ENCODE assay signal across 19 cellular contexts in the genomic region with DNA sequence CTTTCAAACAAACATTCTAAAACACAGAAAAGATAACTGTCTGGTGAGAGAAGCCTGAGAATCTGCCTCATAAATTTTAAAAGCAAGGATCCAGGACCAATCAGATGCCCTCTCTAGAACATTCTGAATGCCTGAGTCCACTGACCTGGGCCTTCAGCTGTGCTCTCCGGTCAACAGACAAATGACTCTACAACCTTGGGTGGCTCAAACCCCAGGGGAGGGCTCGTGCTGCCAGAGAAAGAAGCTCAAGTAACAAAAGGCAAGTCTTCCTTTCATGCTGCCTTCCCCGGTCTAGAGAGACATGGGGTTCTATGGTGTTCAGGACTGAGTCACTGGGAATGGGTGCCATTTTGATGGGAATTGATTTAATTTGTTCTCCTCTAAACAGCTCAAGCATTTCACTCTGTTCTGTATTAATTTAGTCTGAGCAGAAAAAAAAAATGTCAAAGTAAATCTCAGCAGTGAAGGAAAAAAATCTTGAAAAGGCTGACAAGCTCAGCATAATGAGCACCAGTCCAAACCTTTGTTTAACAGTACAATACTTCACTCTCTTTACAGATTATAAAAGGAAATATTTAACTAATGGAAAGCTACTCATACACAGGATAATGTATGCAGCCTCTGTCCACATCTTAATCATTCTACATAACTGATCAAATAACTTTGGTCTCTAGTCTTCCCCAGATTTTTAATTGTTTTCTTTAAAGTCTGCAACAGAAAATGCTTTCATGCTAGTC.
DNase-seq lines count a peak whose midpoint lies in the region; ATAC-seq and TF ChIP-seq lines count a peak whose summit lies in the region.
"Had no signal": no experiment of that assay in that cellular context is flagged by ENCODE, and none has a peak within 500 bp of the region (broad histone marks: within the 10 kb centered on the region; RNA-seq: fewer than 3 reads in every experiment).

No MANE protein-coding gene starts in this region.

- H3K79me2 ChIP-seq in ACC112 (ENCODE audit: control insufficient read depth, insufficient read depth, low read length, unreplicated experiment): peaks cover 32% of the 10 kb centered on the region
- peaks cover 6% of the 10 kb centered on the region for H3K79me2 ChIP-seq in hepatocyte
- H3K79me2 ChIP-seq in osteoblast (ENCODE audit: insufficient read depth, low read length): peaks cover 14% of the 10 kb centered on the region
- H3K79me2 ChIP-seq in mammary epithelial cell (ENCODE audit: insufficient read depth, low read length): no peaks in the 10 kb centered on the region

- ATAC-seq in GM18502 (IDR thresholded peaks at IDR 0.05; ENCODE audit: poor library complexity, unreplicated experiment): no peak
- ATAC-seq: activated CD4-positive, CD25-positive, alpha-beta regulatory T cell treated with anti-CD3 and anti-CD28 coated beads, Interleukin-2, amount 50 U/mL, for 24 hours; activated CD8-positive, alpha-beta T cell treated with anti-CD3 and anti-CD28 coated beads for 36 hours; activated naive CD8-positive, alpha-beta T cell treated with anti-CD3 and anti-CD28 coated beads, Interleukin-2, amount 50 U/mL, for 24 hours; left lung had no signal

- H3K4me1 ChIP-seq in ACC112 (ENCODE audit: control insufficient read depth, insufficient read depth, low read length, unreplicated experiment): peaks cover 53% of the 10 kb centered on the region
- no peaks in the 10 kb centered on the region for H3K4me1 ChIP-seq in SJCRH30
- H3K4me1 ChIP-seq in hepatocyte (ENCODE audit: insufficient read depth): peaks cover 44% of the 10 kb centered on the region
- H3K4me1 ChIP-seq in osteoblast (ENCODE audit: insufficient read depth, low read length): peaks cover 39% of the 10 kb centered on the region
- peaks cover 7% of the 10 kb centered on the region for H3K4me1 ChIP-seq in mammary epithelial cell (ENCODE audit: insufficient read depth, low read length)

- in situ Hi-C loops in mammary epithelial cell (cut with MboI; ENCODE audit: low sequenced_read_pairs in 2 of 2): no loop called here

- no peaks in the 10 kb centered on the region; the same call in 1 of the 2 replicates for H3K9me3 ChIP-seq in SJCRH30 (replicated peaks)
- no peaks in the 10 kb centered on the region for H3K9me3 ChIP-seq in hepatocyte (ENCODE audit: low read depth)
- H3K9me3 ChIP-seq in osteoblast (ENCODE audit: low read depth, low read length): no peaks in the 10 kb centered on the region
- no peaks in the 10 kb centered on the region for H3K9me3 ChIP-seq in mammary epithelial cell (replicated peaks; ENCODE audit: insufficient read depth, low read length)
- H3K9me3 ChIP-seq: left lung had no signal

- H3K27ac ChIP-seq in ACC112 (ENCODE audit: low read depth, low read length) (peak overlapping the region; percentile 19; the same call in 1 of the 2 replicates), SJCRH30 (no peak overlapping the region), hepatocyte (peak overlapping the region; percentile 94), osteoblast (ENCODE audit: low read depth, low read length) (peak overlapping the region; percentile 88), mammary epithelial cell (ENCODE audit: insufficient read depth, low read depth, low read length) (no peak overlapping the region)
- H3K27ac ChIP-seq: C4-2B, left lung had no signal

- 67% methylated on average over 3 of the region's 3 CpGs for WGBS in hepatocyte (ENCODE audit: low lambda C conversion rate, missing lambda C conversion rate)
- 100% methylated on average over 3 of the region's 3 CpGs for WGBS in mammary epithelial cell (ENCODE audit: low coverage, missing lambda C conversion rate)

- intact Hi-C loops in mammary epithelial cell (cut with micrococcal nuclease): no loop called here

- dilution Hi-C loops in mammary epithelial cell (cut with HindIII; ENCODE audit: low sequenced_read_pairs): no loop called here

- CTCF ChIA-PET in mammary epithelial cell (lab: Charles Lee; ENCODE audit: low non-redundant PET): no interaction called here

- H3K4me2 ChIP-seq in hepatocyte (peak overlapping the region; percentile 18), osteoblast (ENCODE audit: insufficient read depth, low read length) (no peak overlapping the region), mammary epithelial cell (ENCODE audit: insufficient read depth, low read depth, low read length) (no peak overlapping the region)

- H2AFZ ChIP-seq in ACC112 (ENCODE audit: low read length, unreplicated experiment) (peak overlapping the region; percentile 4), hepatocyte (no peak overlapping the region), osteoblast (ENCODE audit: low read length) (no peak overlapping the region), mammary epithelial cell (ENCODE audit: low read depth, low read length) (no peak overlapping the region)

- H4K20me1 ChIP-seq in hepatocyte (ENCODE audit: insufficient read depth, poor library complexity, severe bottlenecking) (no peaks in the 10 kb centered on the region), osteoblast (ENCODE audit: insufficient read depth, low read length) (no peaks in the 10 kb centered on the region), mammary epithelial cell (ENCODE audit: insufficient read depth, low read length) (no peaks in the 10 kb centered on the region)

- no peaks in the 10 kb centered on the region for H3K36me3 ChIP-seq in ACC112 (ENCODE audit: insufficient read depth, low read length)
- H3K36me3 ChIP-seq in SJCRH30: no peaks in the 10 kb centered on the region; the same call in 1 of the 2 replicates
- no peaks in the 10 kb centered on the region for H3K36me3 ChIP-seq in hepatocyte (replicated peaks; ENCODE audit: insufficient read depth, low read depth)
- H3K36me3 ChIP-seq in osteoblast (ENCODE audit: insufficient read depth, low read length): no peaks in the 10 kb centered on the region
- H3K36me3 ChIP-seq in mammary epithelial cell (ENCODE audit: insufficient read depth, low read length): no peaks in the 10 kb centered on the region
- H3K36me3 ChIP-seq: left lung had no signal

- no peak for TF ChIP-seq CTCF in hepatocyte (IDR thresholded peaks at IDR 0.05; ENCODE audit: poor library complexity)
- no peak for TF ChIP-seq CTCF in osteoblast (IDR thresholded peaks at IDR 0.05; ENCODE audit: extremely low read depth, low read depth, low read length)
- TF ChIP-seq CTCF in mammary epithelial cell (conservative IDR thresholded peaks at IDR 0.05 in 1 of 2, IDR thresholded peaks at IDR 0.05 in 1 of 2; ENCODE audit: extremely low read depth in 1 of 2, insufficient read depth in 1 of 2, low read depth in 1 of 2, low read length in 2 of 2): no peak

- no peak overlapping the region for H3K9ac ChIP-seq in mammary epithelial cell (ENCODE audit: insufficient read depth, low read length)

- DNase-seq in SJCRH30: peak; percentile 16 to 20
- DNase-seq in hepatocyte (ENCODE audit: low spot score): no peak
- DNase-seq in osteoblast (ENCODE audit: insufficient read length, low spot score, missing footprints): no peak
- no peak for DNase-seq in mammary epithelial cell
- no peak for DNase-seq in NCI-H2081 (lab: John Stamatoyannopoulos, UW)
- no peak for DNase-seq in GDM1 (lab: John Stamatoyannopoulos, UW)
- DNase-seq: activated CD8-positive, alpha-beta T cell treated with anti-CD3 and anti-CD28 coated beads for 36 hours; activated effector memory CD4-positive, alpha-beta T cell treated with anti-CD3 and anti-CD28 coated beads, Interleukin-2, amount 50 U/mL, for 16 hours; activated naive CD8-positive, alpha-beta T cell treated with anti-CD3 and anti-CD28 coated beads, Interleukin-2, amount 50 U/mL, for 24 hours; activated T-cell treated with anti-CD3 and anti-CD28 coated beads for 4 hours; caudate nucleus; dermis blood vessel endothelial cell; H7; left lung; NCI-H1694 had no signal

- BruUV-seq in mammary epithelial cell (replicated peaks; lab: Mats Ljungman, UMichigan): no TSS peak

- H3K27me3 ChIP-seq in ACC112 (ENCODE audit: insufficient read depth, low read length) (no peaks in the 10 kb centered on the region), SJCRH30 (no peaks in the 10 kb centered on the region), hepatocyte (no peaks in the 10 kb centered on the region), osteoblast (ENCODE audit: insufficient read depth, low read length) (no peaks in the 10 kb centered on the region), mammary epithelial cell (ENCODE audit: insufficient read depth, low read length) (no peaks in the 10 kb centered on the region)
- H3K27me3 ChIP-seq: left lung had no signal

- no peak overlapping the region for H3K4me3 ChIP-seq in ACC112 (ENCODE audit: low read depth, low read length)
- H3K4me3 ChIP-seq in SJCRH30: no peak overlapping the region
- H3K4me3 ChIP-seq in hepatocyte: no peak overlapping the region
- no peak overlapping the region for H3K4me3 ChIP-seq in osteoblast (ENCODE audit: insufficient read depth, low read length)
- H3K4me3 ChIP-seq in mammary epithelial cell (replicated peaks in 1 of 3; ENCODE audit: insufficient read depth in 1 of 3, low read depth in 2 of 3, low read length in 3 of 3): no peak overlapping the region
- H3K4me3 ChIP-seq: left lung had no signal

- H3K9me2 ChIP-seq in hepatocyte (replicated peaks; ENCODE audit: insufficient read depth): no peaks in the 10 kb centered on the region

Comparison
In these comparisons a context has a peak if more than half of its experiments do, and no peak if none do; other contexts are left out.
1. H3K27ac ChIP-seq: peak in ACC112 (single experiment), hepatocyte (single experiment) and osteoblast (single experiment); none in SJCRH30 (single experiment) and mammary epithelial cell (single experiment).
2. DNase-seq: peak in SJCRH30 (2 of 2); none in hepatocyte (single experiment), osteoblast (single experiment), mammary epithelial cell (single experiment), NCI-H2081 (0 of 2) and GDM1 (single experiment).